Comparison of ENCODE assay signal across 8 cellular contexts in the genomic region with DNA sequence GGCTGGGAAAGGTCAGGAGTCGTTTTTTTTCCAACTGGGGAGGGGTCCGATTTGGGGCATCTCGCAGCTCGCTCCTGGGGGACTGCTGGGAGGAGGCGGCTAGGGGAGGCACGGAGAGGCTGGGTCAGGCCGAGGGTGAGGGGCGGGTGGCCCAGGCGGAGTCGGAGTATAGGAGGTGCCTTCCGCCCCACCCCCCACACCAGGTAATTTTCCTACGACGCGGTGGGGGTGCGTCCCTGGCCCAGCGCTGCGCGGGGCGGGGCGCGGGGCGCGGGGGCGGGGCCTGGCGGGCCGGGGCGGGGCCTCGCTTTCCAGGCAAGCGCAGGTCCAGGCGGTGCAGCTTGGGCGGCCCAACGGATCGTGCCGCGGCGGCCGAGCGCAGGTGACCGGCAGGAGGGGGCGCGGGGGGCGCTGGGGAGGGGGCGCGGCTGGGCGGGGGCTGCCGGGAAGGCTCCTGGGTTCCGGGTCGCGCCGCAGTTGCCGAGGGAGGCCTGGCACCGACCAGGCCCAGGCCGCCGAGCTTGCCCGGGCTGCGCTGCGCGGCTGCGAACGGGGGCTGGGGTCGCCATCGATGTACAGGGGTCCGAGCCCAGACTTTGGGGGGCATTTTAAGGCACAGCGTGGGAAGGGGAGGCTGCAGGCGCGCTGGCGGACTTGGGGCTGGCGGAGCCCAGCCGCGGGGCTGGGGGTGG. TPM values are rescaled to one million over a fixed set of nuclear protein-coding genes. Genes with fewer than 3 reads are reported as not detected.
A peak's percentile ranks its signal among the peaks of the same experiment; 100 is the strongest.
DNase-seq lines count a peak whose midpoint lies in the region; ATAC-seq, FAIRE-seq and TF ChIP-seq lines count a peak whose summit lies in the region.

A gene with protein sequence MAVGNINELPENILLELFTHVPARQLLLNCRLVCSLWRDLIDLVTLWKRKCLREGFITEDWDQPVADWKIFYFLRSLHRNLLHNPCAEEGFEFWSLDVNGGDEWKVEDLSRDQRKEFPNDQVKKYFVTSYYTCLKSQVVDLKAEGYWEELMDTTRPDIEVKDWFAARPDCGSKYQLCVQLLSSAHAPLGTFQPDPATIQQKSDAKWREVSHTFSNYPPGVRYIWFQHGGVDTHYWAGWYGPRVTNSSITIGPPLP (plus strand): TSS at position 307 of the 692 bp plus-strand sequence. CDS start 959 bp downstream, outside the sequence.

- no peaks in the 10 kb centered on the region for H4K20me1 ChIP-seq in GM12878 (ENCODE audit: control insufficient read depth, insufficient read depth)

- intact Hi-C loops in GM12878 (cut with micrococcal nuclease; ENCODE audit: unreplicated experiment) = no loop called here
- intact Hi-C loops in spleen (cut with DNase I; ENCODE audit: low total_unique reads) = loop anchor here (5.0 kb wide), 1 partner anchor 68 kb away; no protein-coding TSS in a partner anchor

- peak; percentile 56 for ATAC-seq in GM18511 (IDR thresholded peaks at IDR 0.05; ENCODE audit: unreplicated experiment)
- ATAC-seq in HG03039 (IDR thresholded peaks at IDR 0.05; ENCODE audit: unreplicated experiment) = peak; percentile 56
- peak; percentile 83 for ATAC-seq in GM12878
- ATAC-seq in HG03469 (IDR thresholded peaks at IDR 0.05; ENCODE audit: unreplicated experiment) = no peak

- peaks cover 12% of the 10 kb centered on the region for H3K36me3 Mint-ChIP-seq in T-helper 2 cell treated with Interferon-gamma antibody and Interleukin-4, amounts not matched to agents 5 μg/mL and 100 μg/mL, for 36 hours (ENCODE audit: low read depth)

- TF ChIP-seq RAD21 in GM12878 (IDR thresholded peaks at IDR 0.05; ENCODE audit: insufficient read depth, low read depth, low read length) = no peak

- SMC1A ChIA-PET in GM12878 (lab: Charles Lee; ENCODE audit: uncharacterized antibody, unreplicated experiment) = interaction anchor here (1.0 to 1.2 kb wide), 2 partner anchors 56 to 65 kb away, joined by 4 to 6 read pairs; no protein-coding TSS in a partner anchor

- peak within 1 kb of the TSS; percentile 72 for H3K4me3 Mint-ChIP-seq in T-helper 2 cell treated with Interferon-gamma antibody and Interleukin-4, amounts not matched to agents 5 μg/mL and 100 μg/mL, for 36 hours

- H3K4me1 ChIP-seq in GM12878 (ENCODE audit: control insufficient read depth, insufficient read depth, low read length) (peaks cover 5% of the 10 kb centered on the region), iPS-18a (ENCODE audit: control insufficient read depth, low read depth, low read length) (peaks cover 14% of the 10 kb centered on the region), spleen (peaks cover 11 to 50% (median 40%) of the 10 kb centered on the region in 6 donors)

- RAD21 ChIA-PET in GM12878 (lab: Charles Lee; ENCODE audit: unreplicated experiment) = interaction anchor here (0.6 to 2.0 kb wide), 3 partner anchors 10 to 617 kb away, joined by 3 to 9 read pairs (median 7); a partner anchor contains a TSS

- peak within 1 kb of the TSS; percentile 77 for H2AFZ ChIP-seq in GM12878 (ENCODE audit: control insufficient read depth, low read depth, low read length)

- TF ChIP-seq CTCF in GM12878 (IDR thresholded peaks at IDR 0.05 in 2 of 3, conservative IDR thresholded peaks at IDR 0.05 in 1 of 3; ENCODE audit: control insufficient read depth in 2 of 3, extremely low read depth in 1 of 3, insufficient read depth in 1 of 3, low read depth in 3 of 3, low read length in 3 of 3) (no peak), spleen (IDR thresholded peaks at IDR 0.05 in 8 of 11, conservative IDR thresholded peaks at IDR 0.05 in 3 of 11) (no peak)

- CTCF ChIA-PET in GM12878 (lab: Yijun Ruan, JAX) = interaction anchor here (1.1 to 1.8 kb wide), 3 partner anchors 10 to 13 kb away, joined by 3 to 10 read pairs (median 5); no protein-coding TSS in a partner anchor

- no TSS peak for BruUV-seq in GM12878 (replicated peaks; lab: Mats Ljungman, UMichigan)

- H3K9ac ChIP-seq in GM12878 (ENCODE audit: control insufficient read depth, insufficient read depth, low read length) (peak within 1 kb of the TSS; percentile 60), iPS-18a (ENCODE audit: low read length) (peak within 1 kb of the TSS; percentile 32)

- H3K79me2 ChIP-seq in GM12878 (ENCODE audit: control insufficient read depth, insufficient read depth, low read length) = no peaks in the 10 kb centered on the region

- H3K27ac ChIP-seq in GM12878 (ENCODE audit: control insufficient read depth, insufficient read depth) (no peak within 1 kb of the TSS), iPS-18a (ENCODE audit: low read length) (no peak within 1 kb of the TSS), spleen (peak within 1 kb of the TSS in 7 of 8 donors; percentile 32 to 80 (median 55))

- POLR2A ChIA-PET in GM12878 (lab: Charles Lee) = interaction anchor here (0.9 kb wide), 1 partner anchor 9 kb away, joined by 3 read pairs; a partner anchor contains a TSS

- H3K27me3 ChIP-seq in GM12878 (replicated peaks in 1 of 2; ENCODE audit: control insufficient read depth in 2 of 2, insufficient read depth in 2 of 2, low read length in 1 of 2) (no peaks in the 10 kb centered on the region; a peak in 2 of 4 replicates), iPS-18a (ENCODE audit: control insufficient read depth, insufficient read depth, low read length) (peaks cover 44% of the 10 kb centered on the region), spleen (replicated peaks in 1 of 7) (peaks cover 0 to 34% (median 7%) of the 10 kb centered on the region in 7 donors)

- H3K9me3 ChIP-seq in GM12878 (replicated peaks; ENCODE audit: control insufficient read depth, insufficient read depth, low read length) (no peaks in the 10 kb centered on the region), iPS-18a (ENCODE audit: control insufficient read depth, low read depth, low read length) (no peaks in the 10 kb centered on the region), spleen (no peaks in the 10 kb centered on the region)

- H3K27ac Mint-ChIP-seq in T-helper 2 cell treated with Interferon-gamma antibody and Interleukin-4, amounts not matched to agents 5 μg/mL and 100 μg/mL, for 36 hours = no peak within 1 kb of the TSS

- H3K9me3 Mint-ChIP-seq in T-helper 2 cell treated with Interferon-gamma antibody and Interleukin-4, amounts not matched to agents 5 μg/mL and 100 μg/mL, for 36 hours = no peaks in the 10 kb centered on the region

- H3K4me3 ChIP-seq in GM12878 = peak within 1 kb of the TSS; percentile 80
- peak within 1 kb of the TSS; percentile 62 for H3K4me3 ChIP-seq in iPS-18a (ENCODE audit: low read length)
- peak within 1 kb of the TSS; percentile 45 to 87 (median 56) for H3K4me3 ChIP-seq in spleen

- peaks cover 12% of the 10 kb centered on the region for H3K27me3 Mint-ChIP-seq in T-helper 2 cell treated with Interferon-gamma antibody and Interleukin-4, amounts not matched to agents 5 μg/mL and 100 μg/mL, for 36 hours (ENCODE audit: low read depth)

- 4% methylated on average over 31 of the region's 70 CpGs for WGBS in GM12878 (ENCODE audit: insufficient coverage, insufficient replicate concordance, low lambda C conversion rate, missing lambda C conversion rate)
- WGBS in spleen, 5 donors = 0 to 1% (median 1%) methylated on average over 2 to 69 of the region's 70 CpGs; no CpG with 5 or more reads in 1 of the 5 donors

- peaks cover 14% of the 10 kb centered on the region for H3K4me1 Mint-ChIP-seq in T-helper 2 cell treated with Interferon-gamma antibody and Interleukin-4, amounts not matched to agents 5 μg/mL and 100 μg/mL, for 36 hours (ENCODE audit: low read depth)

- TF ChIP-seq POLR2A in GM12878 (IDR thresholded peaks at IDR 0.05; ENCODE audit: low read depth, low read length) = peak; percentile 47; the same call in 1 of the 2 replicates
- TF ChIP-seq POLR2A in spleen (IDR thresholded peaks at IDR 0.05) = no peak

- H3K4me2 ChIP-seq in GM12878 (ENCODE audit: control insufficient read depth, insufficient read depth) = peak within 1 kb of the TSS; percentile 88

- TF ChIP-seq EP300 in GM12878 (IDR thresholded peaks at IDR 0.05; ENCODE audit: borderline replicate concordance in 1 of 2, control insufficient read depth in 1 of 2, low read depth in 2 of 2, low read length in 2 of 2) = no peak

- FAIRE-seq in GM12878 (lab: Jason Lieb, UNC) = no peak

- in situ Hi-C loops in GM12878 (cut with MboI) = loop anchor here (5.0 kb wide), 1 partner anchor 63 kb away; no protein-coding TSS in a partner anchor
- in situ Hi-C loops in KBM-7 (cut with MboI; ENCODE audit: low pct_unique_long_range_greater_than_20kb, low sequenced_read_pairs) = no loop called here

- peaks cover 0 to 5% of the 10 kb centered on the region in 2 experiments; a peak in 1 of 4 replicates for H3K36me3 ChIP-seq in GM12878 (ENCODE audit: control insufficient read depth in 2 of 2, insufficient read depth in 2 of 2, low read length in 1 of 2)
- no peaks in the 10 kb centered on the region for H3K36me3 ChIP-seq in iPS-18a (ENCODE audit: control insufficient read depth, low read depth, low read length)
- H3K36me3 ChIP-seq in spleen = peaks cover 0 to 37% (median 8%) of the 10 kb centered on the region in 6 donors

- peak; percentile 33 for DNase-seq in T-helper 2 cell treated with Interferon-gamma antibody and Interleukin-4, amounts not matched to agents 5 μg/mL and 100 μg/mL, for 36 hours (ENCODE audit: low spot score)
- DNase-seq in GM12878 (ENCODE audit: low read depth, low spot score) (no peak), spleen (peak; percentile 91), KBM-7 (no peak)

TF ChIP-seq in GM12878, 131 proteins besides CTCF, POLR2A, EP300 and RAD21 (continues in another document):
- TF ChIP-seq BHLHE40 (IDR thresholded peaks at IDR 0.05; ENCODE audit: borderline replicate concordance in 1 of 2, low read depth in 2 of 2, low read length in 1 of 2) (peak in 1 of 2 experiments; percentile 13; a peak in 1 of 4 replicates), CHD2 (IDR thresholded peaks at IDR 0.05; ENCODE audit: borderline replicate concordance, low read depth, low read length) (0 out of 2 replicates have a peak, but pooled peaks have one; percentile 49)

RNA-seq across cellular contexts. Expression of the gene that starts here (rescaled TPM):
- total RNA-seq in GM12878 (2013; cell fraction: nucleolus; rRNA removed) = 28.0 and 33.3 TPM in 2 replicates
- total RNA-seq in GM12878 (2014; rRNA removed) (9.4 and 10.0 TPM in 2 replicates), GM12878 (2014; rRNA removed; fragmentation: Illumina TruSeq; extraction: Trizol) (4.2 and 4.8 TPM in 2 replicates), GM12878 (2021) (12.9 and 13.2 TPM in 2 replicates), spleen (10 to 100 TPM; 15.3 to 30.5 (median 21.6) TPM)
- polyA plus RNA-seq in GM12878 (2011; ENCODE audit: low read depth) = 5.1 TPM
- polyA plus RNA-seq in GM12878 (2011; rRNA removed) (4.1 and 6.3 TPM in 2 replicates), GM12878 (2014; fragmentation: Illumina TruSeq; extraction: Trizol) (1.1 and 4.0 TPM in 2 replicates), GM12878 (2014; fragmentation: Nextera tagmentation; extraction: Ambion mirVana) (1 to 10 TPM in 1 of 2 experiments, under 1 TPM in 1; 0.77 to 1.5 TPM), GM12878 (2014; rRNA removed) (17.5 and 22.4 TPM in 2 replicates), GM12878 (2016; fragmentation: Nextera tagmentation; extraction: Ambion mirVana) (10 to 100 TPM; 11.7 to 12.9 TPM), spleen (10 to 100 TPM; 27.9 to 39.4 (median 37.1) TPM)
- 10.1 and 14.8 TPM in 2 replicates for polyA plus RNA-seq in GM12878 (2011; cell fraction: cytosol; rRNA removed)
- 56.2 and 62.8 TPM in 2 replicates for polyA plus RNA-seq in GM12878 (2011; cell fraction: nucleus; rRNA removed)
- 18.5 and 22.0 TPM in 2 replicates for polyA plus RNA-seq in GM12878 (2012)
- polyA minus RNA-seq in GM12878 (2011; rRNA and poly(A)+ RNA removed) = 5.9 and 11.3 TPM in 2 replicates
- 2.4 and 5.2 TPM in 2 replicates for polyA minus RNA-seq in GM12878 (2011; cell fraction: cytosol; rRNA and poly(A)+ RNA removed)
- 21.2 and 22.9 TPM in 2 replicates for polyA minus RNA-seq in GM12878 (2011; cell fraction: nucleus; rRNA and poly(A)+ RNA removed)

Comparison
In these comparisons a context has a peak if more than half of its experiments do, and no peak if none do; other contexts are left out.
1. DNase-seq: peak in T-helper 2 cell treated with Interferon-gamma antibody and Interleukin-4, amounts not matched to agents 5 μg/mL and 100 μg/mL, for 36 hours (single experiment) and spleen (single experiment); none in GM12878 (single experiment) and KBM-7 (single experiment).
2. H3K27ac ChIP-seq: peak in spleen (7 of 8); none in GM12878 (single experiment) and iPS-18a (single experiment).
3. Peak in every context shown above with its lines, with median percentiles within 50 percentile points of each other: H3K4me3 ChIP-seq.